1 cellular context compared by ENCODE assay signal in genomic region chr11:450809-451451, GRCh38.
TF ChIP-seq lines count a peak whose summit lies in the region.

No MANE protein-coding gene starts in this region.

TF ChIP-seq in HEK293, 187 proteins besides CTCF, POLR2A, EP300 and RAD21 (continued from another document and continues in another):
- TF ChIP-seq ZNF280D (tag by site-specific recombination; IDR thresholded peaks at IDR 0.05), result no peak
- TF ChIP-seq KLF8 (tag by site-specific recombination; IDR thresholded peaks at IDR 0.05), result peak; percentile 38; the same call in 1 of the 2 replicates
- no peak for TF ChIP-seq ZNF843 (tag by site-specific recombination; IDR thresholded peaks at IDR 0.05)
- peak; percentile 42 for TF ChIP-seq SP3 (tag by site-specific recombination; IDR thresholded peaks at IDR 0.05)
- TF ChIP-seq ZNF423 (tag by site-specific recombination; IDR thresholded peaks at IDR 0.05), result no peak
- TF ChIP-seq, protein P1, sequence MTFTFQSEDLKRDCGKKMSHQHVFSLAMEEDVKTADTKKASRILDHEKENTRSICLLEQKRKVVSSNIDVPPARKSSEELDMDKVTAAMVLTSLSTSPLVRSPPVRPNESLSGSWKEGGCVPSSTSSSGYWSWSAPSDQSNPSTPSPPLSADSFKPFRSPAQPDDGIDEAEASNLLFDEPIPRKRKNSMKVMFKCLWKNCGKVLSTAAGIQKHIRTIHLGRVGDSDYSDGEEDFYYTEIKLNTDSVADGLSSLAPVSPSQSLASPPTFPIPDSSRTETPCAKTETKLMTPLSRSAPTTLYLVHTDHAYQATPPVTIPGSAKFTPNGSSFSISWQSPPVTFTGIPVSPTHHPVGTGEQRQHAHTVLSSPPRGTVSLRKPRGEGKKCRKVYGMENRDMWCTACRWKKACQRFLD (tag by site-specific recombination; IDR thresholded peaks at IDR 0.05), result no peak
- TF ChIP-seq, protein P2, sequence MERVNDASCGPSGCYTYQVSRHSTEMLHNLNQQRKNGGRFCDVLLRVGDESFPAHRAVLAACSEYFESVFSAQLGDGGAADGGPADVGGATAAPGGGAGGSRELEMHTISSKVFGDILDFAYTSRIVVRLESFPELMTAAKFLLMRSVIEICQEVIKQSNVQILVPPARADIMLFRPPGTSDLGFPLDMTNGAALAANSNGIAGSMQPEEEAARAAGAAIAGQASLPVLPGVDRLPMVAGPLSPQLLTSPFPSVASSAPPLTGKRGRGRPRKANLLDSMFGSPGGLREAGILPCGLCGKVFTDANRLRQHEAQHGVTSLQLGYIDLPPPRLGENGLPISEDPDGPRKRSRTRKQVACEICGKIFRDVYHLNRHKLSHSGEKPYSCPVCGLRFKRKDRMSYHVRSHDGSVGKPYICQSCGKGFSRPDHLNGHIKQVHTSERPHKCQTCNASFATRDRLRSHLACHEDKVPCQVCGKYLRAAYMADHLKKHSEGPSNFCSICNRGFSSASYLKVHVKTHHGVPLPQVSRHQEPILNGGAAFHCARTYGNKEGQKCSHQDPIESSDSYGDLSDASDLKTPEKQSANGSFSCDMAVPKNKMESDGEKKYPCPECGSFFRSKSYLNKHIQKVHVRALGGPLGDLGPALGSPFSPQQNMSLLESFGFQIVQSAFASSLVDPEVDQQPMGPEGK (tag by site-specific recombination; IDR thresholded peaks at IDR 0.05), result peak; percentile 44
- TF ChIP-seq ZBTB17 (tag by site-specific recombination; IDR thresholded peaks at IDR 0.05), result peak; percentile 91
- TF ChIP-seq GLIS1 (tag by site-specific recombination; IDR thresholded peaks at IDR 0.05), result peak; percentile 74
- TF ChIP-seq ZNF777 (tag by site-specific recombination; IDR thresholded peaks at IDR 0.05; ENCODE audit: borderline replicate concordance), result no peak
- no peak for TF ChIP-seq ZSCAN4 (tag by site-specific recombination; IDR thresholded peaks at IDR 0.05)
- no peak for TF ChIP-seq ZNF792 (tag by site-specific recombination; IDR thresholded peaks at IDR 0.05)
- no peak for TF ChIP-seq ZNF658 (tag by site-specific recombination; IDR thresholded peaks at IDR 0.05)
- peak; percentile 75 for TF ChIP-seq ZNF600 (tag by site-specific recombination; IDR thresholded peaks at IDR 0.05)
- TF ChIP-seq ZBTB7A (tag by site-specific recombination; IDR thresholded peaks at IDR 0.05; ENCODE audit: low read depth), result no peak
- TF ChIP-seq ZNF510 (tag by site-specific recombination; IDR thresholded peaks at IDR 0.05; ENCODE audit: insufficient replicate concordance), result no peak
- no peak for TF ChIP-seq ZNF670 (tag by site-specific recombination; IDR thresholded peaks at IDR 0.05; ENCODE audit: low read depth)
- no peak for TF ChIP-seq EGR2 (tag by site-specific recombination; IDR thresholded peaks at IDR 0.05; ENCODE audit: low read depth)
- no peak for TF ChIP-seq YY1 (tag by site-specific recombination; IDR thresholded peaks at IDR 0.05)
- peak; percentile 5; the same call in 1 of the 2 replicates for TF ChIP-seq ZNF335 (tag by site-specific recombination; conservative IDR thresholded peaks at IDR 0.05)
- no peak for TF ChIP-seq ZNF544 (tag by site-specific recombination; IDR thresholded peaks at IDR 0.05)
- no peak for TF ChIP-seq ZBTB8A (tag by site-specific recombination; IDR thresholded peaks at IDR 0.05)
- TF ChIP-seq ZBTB48 (tag by site-specific recombination; IDR thresholded peaks at IDR 0.05), result no peak
- TF ChIP-seq ZNF23 (tag by site-specific recombination; IDR thresholded peaks at IDR 0.05; ENCODE audit: borderline replicate concordance), result no peak
- no peak for TF ChIP-seq ZNF302 (tag by site-specific recombination; IDR thresholded peaks at IDR 0.05; ENCODE audit: low read depth)
- TF ChIP-seq ZNF521 (tag by site-specific recombination; IDR thresholded peaks at IDR 0.05), result no peak
- 0 out of 2 replicates have a peak, but pooled peaks have one; percentile 38 for TF ChIP-seq KLF1 (tag by site-specific recombination; IDR thresholded peaks at IDR 0.05)
- TF ChIP-seq RBAK (tag by site-specific recombination; IDR thresholded peaks at IDR 0.05), result no peak
- no peak for TF ChIP-seq ZNF416 (tag by site-specific recombination; IDR thresholded peaks at IDR 0.05)
- TF ChIP-seq ZNF223 (tag by site-specific recombination; IDR thresholded peaks at IDR 0.05), result no peak
- TF ChIP-seq, protein P3, sequence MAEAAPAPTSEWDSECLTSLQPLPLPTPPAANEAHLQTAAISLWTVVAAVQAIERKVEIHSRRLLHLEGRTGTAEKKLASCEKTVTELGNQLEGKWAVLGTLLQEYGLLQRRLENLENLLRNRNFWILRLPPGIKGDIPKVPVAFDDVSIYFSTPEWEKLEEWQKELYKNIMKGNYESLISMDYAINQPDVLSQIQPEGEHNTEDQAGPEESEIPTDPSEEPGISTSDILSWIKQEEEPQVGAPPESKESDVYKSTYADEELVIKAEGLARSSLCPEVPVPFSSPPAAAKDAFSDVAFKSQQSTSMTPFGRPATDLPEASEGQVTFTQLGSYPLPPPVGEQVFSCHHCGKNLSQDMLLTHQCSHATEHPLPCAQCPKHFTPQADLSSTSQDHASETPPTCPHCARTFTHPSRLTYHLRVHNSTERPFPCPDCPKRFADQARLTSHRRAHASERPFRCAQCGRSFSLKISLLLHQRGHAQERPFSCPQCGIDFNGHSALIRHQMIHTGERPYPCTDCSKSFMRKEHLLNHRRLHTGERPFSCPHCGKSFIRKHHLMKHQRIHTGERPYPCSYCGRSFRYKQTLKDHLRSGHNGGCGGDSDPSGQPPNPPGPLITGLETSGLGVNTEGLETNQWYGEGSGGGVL (tag by site-specific recombination; IDR thresholded peaks at IDR 0.05), result no peak
- TF ChIP-seq ZBTB20 (tag by site-specific recombination; IDR thresholded peaks at IDR 0.05), result peak; percentile 15; the same call in 1 of the 2 replicates
- TF ChIP-seq ZNF404 (tag by site-specific recombination; IDR thresholded peaks at IDR 0.05), result no peak
- TF ChIP-seq ZFP41 (tag by site-specific recombination; IDR thresholded peaks at IDR 0.05; ENCODE audit: borderline replicate concordance), result no peak
- no peak for TF ChIP-seq ZNF561 (tag by site-specific recombination; IDR thresholded peaks at IDR 0.05; ENCODE audit: borderline replicate concordance)
- peak; percentile 34; the same call in 1 of the 2 replicates for TF ChIP-seq ZSCAN16 (tag by site-specific recombination; IDR thresholded peaks at IDR 0.05)
- TF ChIP-seq ZNF239 (tag by site-specific recombination; IDR thresholded peaks at IDR 0.05), result no peak
- no peak for TF ChIP-seq ZNF529 (tag by site-specific recombination; IDR thresholded peaks at IDR 0.05; ENCODE audit: insufficient replicate concordance)
- TF ChIP-seq ZNF214 (tag by site-specific recombination; IDR thresholded peaks at IDR 0.05; ENCODE audit: borderline replicate concordance), result no peak
- TF ChIP-seq IKZF3 (tag by site-specific recombination; IDR thresholded peaks at IDR 0.05), result no peak
- TF ChIP-seq ZXDB (tag by site-specific recombination; IDR thresholded peaks at IDR 0.05), result no peak
- TF ChIP-seq KLF10 (tag by site-specific recombination; IDR thresholded peaks at IDR 0.05), result no peak
- TF ChIP-seq ZNF311 (tag by site-specific recombination; IDR thresholded peaks at IDR 0.05; ENCODE audit: borderline replicate concordance), result no peak
- peak; percentile 64 for TF ChIP-seq ZIC2 (tag by site-specific recombination; IDR thresholded peaks at IDR 0.05)
- no peak for TF ChIP-seq BCL6B (tag by site-specific recombination; IDR thresholded peaks at IDR 0.05)
- TF ChIP-seq SCRT2 (tag by site-specific recombination; IDR thresholded peaks at IDR 0.05), result no peak
- TF ChIP-seq ZNF610 (tag by site-specific recombination; IDR thresholded peaks at IDR 0.05; ENCODE audit: borderline replicate concordance), result no peak
- peak; percentile 32; the same call in 1 of the 2 replicates for TF ChIP-seq ZBTB11 (tag by site-specific recombination; conservative IDR thresholded peaks at IDR 0.05; ENCODE audit: low read depth)
- peak; percentile 29; the same call in 1 of the 2 replicates for TF ChIP-seq KLF17 (tag by site-specific recombination; IDR thresholded peaks at IDR 0.05)
- TF ChIP-seq MZF1 (tag by site-specific recombination; IDR thresholded peaks at IDR 0.05; ENCODE audit: borderline replicate concordance), result no peak
- TF ChIP-seq ZFP37 (tag by site-specific recombination; IDR thresholded peaks at IDR 0.05), result no peak
- no peak for TF ChIP-seq ZSCAN5A (tag by site-specific recombination; IDR thresholded peaks at IDR 0.05)
- TF ChIP-seq GLIS2 (tag by site-specific recombination; IDR thresholded peaks at IDR 0.05), result peak; percentile 78
- no peak for TF ChIP-seq PRDM1 (tag by site-specific recombination; IDR thresholded peaks at IDR 0.05)
- TF ChIP-seq ZNF211 (tag by site-specific recombination; IDR thresholded peaks at IDR 0.05; ENCODE audit: low read depth), result no peak
- TF ChIP-seq ZBTB1 (tag by site-specific recombination; IDR thresholded peaks at IDR 0.05), result no peak
- no peak for TF ChIP-seq ZNF785 (tag by site-specific recombination; IDR thresholded peaks at IDR 0.05)
